In the genomic region with DNA sequence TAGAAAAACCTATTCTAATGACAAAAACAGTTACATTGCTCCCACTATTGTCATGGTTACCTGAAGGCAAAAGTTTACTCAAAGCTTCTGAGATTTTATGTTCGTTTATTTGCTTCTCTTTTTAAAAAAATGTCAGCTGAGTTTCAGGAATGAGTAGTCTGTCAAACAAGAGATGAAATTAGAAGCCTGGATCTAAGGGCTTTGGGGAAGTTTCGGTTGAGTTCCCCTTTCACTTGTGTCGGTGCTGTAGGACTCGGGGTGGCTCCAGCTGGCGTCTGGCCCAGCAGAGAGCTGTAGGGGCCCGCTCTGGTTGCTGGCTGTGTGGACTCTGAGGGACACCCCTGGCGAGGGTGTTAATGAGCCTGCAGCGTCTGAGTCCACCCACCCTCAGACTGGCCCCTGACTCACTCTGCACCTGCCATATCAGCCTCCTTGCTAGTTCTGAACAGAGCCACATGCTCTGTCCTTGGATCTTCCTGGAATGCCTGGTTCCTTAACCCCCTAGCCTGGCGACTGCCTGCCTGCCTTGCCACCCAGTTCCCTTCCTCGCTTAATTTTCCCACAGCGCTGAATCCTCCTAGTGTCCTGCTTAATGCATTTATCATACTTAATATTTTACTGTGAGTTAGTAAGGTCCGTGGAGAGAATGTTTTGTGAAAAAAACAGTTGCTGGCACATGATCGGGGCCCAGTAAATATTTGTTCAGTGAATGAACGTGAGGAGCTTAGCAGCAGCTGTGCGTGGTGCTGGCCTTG, we compare ENCODE assay signal across 8 cellular contexts. TPM values are rescaled to one million over a fixed set of nuclear protein-coding genes. Genes with fewer than 3 reads are reported as not detected.
DNase-seq lines count a peak whose midpoint lies in the region; ATAC-seq and TF ChIP-seq lines count a peak whose summit lies in the region.

No MANE protein-coding gene starts in this region.

- CTCF ChIA-PET in BJ (lab: Yijun Ruan, JAX) = interaction anchor here (1.3 to 2.1 kb wide), 4 partner anchors 10 to 77 kb away, joined by 3 to 7 read pairs (median 5); a partner anchor contains a TSS

- H3K27me3 Mint-ChIP-seq in activated T-cell treated with anti-CD3 and anti-CD28 coated beads, Interleukin-2, amount 50 U/mL, for 72 hours (ENCODE audit: low read depth) = no peaks in the 10 kb centered on the region

- H3K9me3 ChIP-seq in GM23248 (ENCODE audit: low read depth) (no peaks in the 10 kb centered on the region), neural cell (ENCODE audit: low read length) (no peaks in the 10 kb centered on the region)

- H3K9me3 Mint-ChIP-seq in activated T-cell treated with anti-CD3 and anti-CD28 coated beads, Interleukin-2, amount 50 U/mL, for 72 hours = no peaks in the 10 kb centered on the region

- peak overlapping the region; percentile 60 for H3K4me3 ChIP-seq in BJ (ENCODE audit: low read depth, low read length)
- H3K4me3 ChIP-seq in GM23248 = peak overlapping the region; percentile 87
- H3K4me3 ChIP-seq in neural cell (ENCODE audit: low read length) = peak overlapping the region; percentile 70

- ATAC-seq in activated T-cell treated with anti-CD3 and anti-CD28 coated beads, Interleukin-2, amount 50 U/mL, for 72 hours (replicated peaks in 1 of 2) = peak; percentile 10 to 37

- peaks cover 2 to 4% of the 10 kb centered on the region in 2 donors for H3K36me3 Mint-ChIP-seq in activated T-cell treated with anti-CD3 and anti-CD28 coated beads, Interleukin-2, amount 50 U/mL, for 72 hours (ENCODE audit: insufficient read depth in 2 of 2)

- TF ChIP-seq CTCF in BJ (IDR thresholded peaks at IDR 0.05; ENCODE audit: insufficient read depth, low read depth, low read length) (no peak), neural cell (IDR thresholded peaks at IDR 0.05; ENCODE audit: poor library complexity, severe bottlenecking) (no peak)

- H3K79me2 ChIP-seq in GM23248 (ENCODE audit: insufficient read depth) (peaks cover 59% of the 10 kb centered on the region), neural cell (replicated peaks; ENCODE audit: insufficient read depth, low read length) (peaks cover 41% of the 10 kb centered on the region)

- peak overlapping the region; percentile 91 to 99 for H3K4me3 Mint-ChIP-seq in activated T-cell treated with anti-CD3 and anti-CD28 coated beads, Interleukin-2, amount 50 U/mL, for 72 hours

- peaks cover 6% of the 10 kb centered on the region for H3K36me3 ChIP-seq in BJ (ENCODE audit: control insufficient read depth, insufficient read depth, low read length)
- no peaks in the 10 kb centered on the region for H3K36me3 ChIP-seq in GM23248 (ENCODE audit: low read depth)
- no peaks in the 10 kb centered on the region for H3K36me3 ChIP-seq in neural cell (ENCODE audit: insufficient read depth, low read length)

- H4K20me1 ChIP-seq in GM23248 (ENCODE audit: insufficient read depth) (peaks cover 10% of the 10 kb centered on the region; the same call in 1 of the 2 replicates), neural cell (ENCODE audit: insufficient read depth) (peaks cover 19% of the 10 kb centered on the region)

- peaks cover 12% of the 10 kb centered on the region for H3K4me1 ChIP-seq in GM23248 (ENCODE audit: insufficient read depth)

- peak overlapping the region; percentile 99 for H3K27ac Mint-ChIP-seq in activated T-cell treated with anti-CD3 and anti-CD28 coated beads, Interleukin-2, amount 50 U/mL, for 72 hours

- H3K4me1 Mint-ChIP-seq in activated T-cell treated with anti-CD3 and anti-CD28 coated beads, Interleukin-2, amount 50 U/mL, for 72 hours (ENCODE audit: low read depth) = peaks cover 50% of the 10 kb centered on the region

- WGBS in GM23248 (ENCODE audit: low coverage in 1 of 2, low lambda C conversion rate in 2 of 2, missing lambda C conversion rate in 2 of 2), 2 experiments = 6% methylated on average over 15 of the region's 15 CpGs

- no peak for TF ChIP-seq EP300 in neural cell (conservative IDR thresholded peaks at IDR 0.05; ENCODE audit: poor library complexity, severe bottlenecking)

- TF ChIP-seq RAD21 in neural cell (conservative IDR thresholded peaks at IDR 0.05) = no peak

- H3K27me3 ChIP-seq in BJ (ENCODE audit: control insufficient read depth, insufficient read depth, low read length) (no peaks in the 10 kb centered on the region), GM23248 (replicated peaks; ENCODE audit: insufficient read depth) (no peaks in the 10 kb centered on the region), neural cell (ENCODE audit: insufficient read depth, low read depth, low read length) (no peaks in the 10 kb centered on the region)

- DNase-seq in BJ (ENCODE audit: low read depth) (no peak), GM23248 (peak; percentile 67), NCI-H526 treated with DMSO at 0.1 percent for 48 hours (lab: John Stamatoyannopoulos, UW) (peak; percentile 12), germinal center (ENCODE audit: low spot score) (peak; percentile 78), cerebellum (ENCODE audit: low spot score) (no peak), dedifferentiated amniotic fluid mesenchymal stem cell (ENCODE audit: extremely low spot score) (no peak)
- peak; percentile 28 to 35 for DNase-seq in activated T-cell treated with anti-CD3 and anti-CD28 coated beads, Interleukin-2, amount 50 U/mL, for 72 hours

- in situ Hi-C loops in GM23248 (cut with MboI) = no loop called here

- peak overlapping the region; percentile 89 for H3K9ac ChIP-seq in GM23248
- H3K9ac ChIP-seq in neural cell (ENCODE audit: low read length) = peak overlapping the region; percentile 73

- peak overlapping the region; percentile 82 for H3K4me2 ChIP-seq in GM23248 (ENCODE audit: unreplicated experiment)
- peak overlapping the region; percentile 93 for H3K4me2 ChIP-seq in neural cell (ENCODE audit: low read length)

- no peaks in the 10 kb centered on the region for H3K9me2 ChIP-seq in GM23248 (ENCODE audit: insufficient read depth)
- no peaks in the 10 kb centered on the region for H3K9me2 ChIP-seq in neural cell (ENCODE audit: insufficient read depth, low read length)

- POLR2A ChIA-PET in BJ (lab: Charles Lee) = interaction anchor here (0.7 kb wide), 1 partner anchor 111 kb away, joined by 3 read pairs; no protein-coding TSS in a partner anchor

- H3K27ac ChIP-seq in GM23248 (peak overlapping the region; percentile 73), neural cell (ENCODE audit: low read length) (no peak overlapping the region)

- peak overlapping the region; percentile 45 for H2AFZ ChIP-seq in GM23248
- H2AFZ ChIP-seq in neural cell (ENCODE audit: low read depth, low read length) = no peak overlapping the region

- H3F3A ChIP-seq in GM23248 (ENCODE audit: insufficient read depth) = peaks cover 44% of the 10 kb centered on the region
- H3F3A ChIP-seq in neural cell (ENCODE audit: insufficient read depth, low read length, poor library complexity, severe bottlenecking) = no peaks in the 10 kb centered on the region

TF ChIP-seq in neural cell, 6 proteins besides CTCF, POLR2A, EP300 and RAD21 (continues in another document):
- no peak for TF ChIP-seq EZH2 (IDR thresholded peaks at IDR 0.05; ENCODE audit: borderline replicate concordance, insufficient read depth, low read length, poor library complexity, severe bottlenecking)

RNA-seq across cellular contexts. Expression of a gene that starts 1.4 kb away (rescaled TPM):
- polyA plus RNA-seq in BJ (2011; rRNA removed) (33.7 and 45.6 TPM in 2 replicates), GM23248 (2016; fragmentation: Nextera tagmentation; extraction: Ambion mirVana) (22.4 and 24.9 TPM in 2 replicates), neural cell (82.8 and 96.7 TPM in 2 replicates)
- 43.7 and 55.2 TPM in 2 replicates for polyA minus RNA-seq in BJ (2011; rRNA and poly(A)+ RNA removed)
- 68.0 and 70.9 TPM in 2 replicates for total RNA-seq in GM23248 (2014; rRNA removed; shearing (Covaris generic))
- total RNA-seq in activated T-cell treated with anti-CD3 and anti-CD28 coated beads, Interleukin-2, amount 50 U/mL, for 72 hours = 10 to 100 TPM; 37.6 to 40.5 TPM
- polyA minus RNA-seq in neural cell = 132 and 140 TPM in 2 replicates
- total RNA-seq in cerebellum = 53.4 TPM

RNA-seq across cellular contexts. Expression of a gene that starts 31.2 kb away (rescaled TPM):
- polyA plus RNA-seq in BJ (2011; rRNA removed) (243 and 288 TPM in 2 replicates), GM23248 (2016; fragmentation: Nextera tagmentation; extraction: Ambion mirVana) (220 and 227 TPM in 2 replicates), neural cell (142 TPM in 2 replicates)
- 72.3 and 109 TPM in 2 replicates for polyA minus RNA-seq in BJ (2011; rRNA and poly(A)+ RNA removed)
- total RNA-seq in GM23248 (2014; rRNA removed; shearing (Covaris generic)) = 198 and 214 TPM in 2 replicates
- total RNA-seq in activated T-cell treated with anti-CD3 and anti-CD28 coated beads, Interleukin-2, amount 50 U/mL, for 72 hours = 10 to 100 TPM; 71.5 to 76.8 TPM
- 54.2 and 57.5 TPM in 2 replicates for polyA minus RNA-seq in neural cell
- 33.1 TPM for total RNA-seq in cerebellum

RNA-seq across cellular contexts. Expression of a gene that starts 35.0 kb away (rescaled TPM):
- not detected in 2 replicates for polyA plus RNA-seq in BJ (2011; rRNA removed)
- polyA minus RNA-seq in BJ (2011; rRNA and poly(A)+ RNA removed) = not detected in 2 replicates
- not detected in 2 replicates for total RNA-seq in GM23248 (2014; rRNA removed; shearing (Covaris generic))
- polyA plus RNA-seq in GM23248 (2016; fragmentation: Nextera tagmentation; extraction: Ambion mirVana) = not detected in 2 replicates
- under 1 TPM in 1 of 2 donors, not detected in 1; 0.22 TPM for total RNA-seq in activated T-cell treated with anti-CD3 and anti-CD28 coated beads, Interleukin-2, amount 50 U/mL, for 72 hours
- not detected in 2 replicates for polyA plus RNA-seq in neural cell
- not detected in 2 replicates for polyA minus RNA-seq in neural cell
- not detected for total RNA-seq in cerebellum

RNA-seq across cellular contexts. Expression of a gene that starts 59.9 kb away (rescaled TPM):
- 24.0 and 40.1 TPM in 2 replicates for polyA plus RNA-seq in BJ (2011; rRNA removed)
- 20.3 and 23.0 TPM in 2 replicates for polyA minus RNA-seq in BJ (2011; rRNA and poly(A)+ RNA removed)
- total RNA-seq in GM23248 (2014; rRNA removed; shearing (Covaris generic)) = 17.6 and 21.5 TPM in 2 replicates
- polyA plus RNA-seq in GM23248 (2016; fragmentation: Nextera tagmentation; extraction: Ambion mirVana) = 28.8 and 33.4 TPM in 2 replicates
- total RNA-seq in activated T-cell treated with anti-CD3 and anti-CD28 coated beads, Interleukin-2, amount 50 U/mL, for 72 hours = 10 to 100 TPM; 27.9 to 33.1 TPM
- 58.9 and 66.8 TPM in 2 replicates for polyA plus RNA-seq in neural cell
- 20.3 and 26.5 TPM in 2 replicates for polyA minus RNA-seq in neural cell
- total RNA-seq in cerebellum = 20.7 TPM

Comparison
In these comparisons a context has a peak if more than half of its experiments do, and no peak if none do; other contexts are left out.
1. DNase-seq: peak in GM23248 (single experiment), NCI-H526 treated with DMSO at 0.1 percent for 48 hours (single experiment), activated T-cell treated with anti-CD3 and anti-CD28 coated beads, Interleukin-2, amount 50 U/mL, for 72 hours (2 of 2) and germinal center (single experiment); none in BJ (single experiment), cerebellum (single experiment) and dedifferentiated amniotic fluid mesenchymal stem cell (single experiment).
2. Peak in every context shown above with its lines, with median percentiles within 50 percentile points of each other: H3K4me3 ChIP-seq.